In genomic region chr5:74257645-74258328, GRCh38 we compare ENCODE assay signal across 1 cellular context.
TF ChIP-seq lines count a peak whose summit lies in the region.

No MANE protein-coding gene starts in this region.

TF ChIP-seq in K562, 482 proteins besides CTCF, POLR2A, EP300 and RAD21 (continued from another document and continues in another):
- TF ChIP-seq CHD7 (IDR thresholded peaks at IDR 0.05; ENCODE audit: low read depth, low read length) (no peak), TBP (optimal IDR thresholded peaks at IDR 0.05; ENCODE audit: low read depth, low read length) (no peak), CBX1 (IDR thresholded peaks at IDR 0.05; ENCODE audit: low read depth) (no peak), KDM5B (IDR thresholded peaks at IDR 0.05; ENCODE audit: insufficient replicate concordance, low read depth, low read length) (no peak), ATF2 (CRISPR knock-in tag; IDR thresholded peaks at IDR 0.05) (no peak), ATF1 (CRISPR knock-in tag; IDR thresholded peaks at IDR 0.05) (no peak), ATF1 (tag; IDR thresholded peaks at IDR 0.05) (0 out of 2 replicates have a peak, but pooled peaks have one; percentile 19), ZNF280B (CRISPR knock-in tag; IDR thresholded peaks at IDR 0.05) (no peak), ZBTB17 (CRISPR knock-in tag; IDR thresholded peaks at IDR 0.05) (no peak), NCOR1 (IDR thresholded peaks at IDR 0.05) (peak; percentile 33; the same call in 1 of the 2 replicates), RBM22 (IDR thresholded peaks at IDR 0.05; ENCODE audit: low read depth, low read length, poor library complexity, severe bottlenecking) (no peak), ARID1B (IDR thresholded peaks at IDR 0.05) (peak; percentile 76), STAG1 (CRISPR knock-in tag; IDR thresholded peaks at IDR 0.05; ENCODE audit: borderline replicate concordance) (no peak), ZZZ3 (IDR thresholded peaks at IDR 0.05) (no peak), NR2C1 (IDR thresholded peaks at IDR 0.05) (no peak), NR2C1 (tag; IDR thresholded peaks at IDR 0.05) (no peak), TAF15 (IDR thresholded peaks at IDR 0.05; ENCODE audit: low read depth, low read length) (no peak), ARNT (IDR thresholded peaks at IDR 0.05) (no peak), ZNF655 (CRISPR knock-in tag; IDR thresholded peaks at IDR 0.05) (no peak), FOXJ2 (tag; IDR thresholded peaks at IDR 0.05) (no peak), ELF4 (CRISPR knock-in tag; IDR thresholded peaks at IDR 0.05) (no peak), DPF2 (IDR thresholded peaks at IDR 0.05) (no peak; the same call in 1 of the 2 replicates), NCOA2 (IDR thresholded peaks at IDR 0.05; ENCODE audit: partially characterized antibody in 2 of 2) (no peak), MAZ (CRISPR knock-in tag; conservative IDR thresholded peaks at IDR 0.05 in 1 of 2, IDR thresholded peaks at IDR 0.05 in 1 of 2) (peak in 1 of 2 experiments; percentile 44; a peak in 1 of 4 replicates), ZNF766 (CRISPR knock-in tag; conservative IDR thresholded peaks at IDR 0.05) (peak; percentile 70; the same call in 1 of the 2 replicates), RUNX1 (IDR thresholded peaks at IDR 0.05; ENCODE audit: low read depth) (no peak), FOSL1 (tag; conservative IDR thresholded peaks at IDR 0.05) (no peak), ZNF140 (CRISPR knock-in tag; IDR thresholded peaks at IDR 0.05) (no peak), YBX1 (IDR thresholded peaks at IDR 0.05) (no peak), NR2C2 (CRISPR knock-in tag; IDR thresholded peaks at IDR 0.05) (no peak), NR2C2 (tag; IDR thresholded peaks at IDR 0.05) (no peak), NUFIP1 (IDR thresholded peaks at IDR 0.05; ENCODE audit: partially characterized antibody) (no peak), STAT6 (CRISPR knock-in tag; IDR thresholded peaks at IDR 0.05) (no peak), TCF3 (CRISPR knock-in tag; IDR thresholded peaks at IDR 0.05) (peak; percentile 92), XRCC5 (IDR thresholded peaks at IDR 0.05; ENCODE audit: low read depth, low read length) (no peak), ELF1 (tag; IDR thresholded peaks at IDR 0.05) (peak; percentile 54; the same call in 1 of the 2 replicates), ZNF778 (CRISPR knock-in tag; IDR thresholded peaks at IDR 0.05) (no peak), SMARCE1 (IDR thresholded peaks at IDR 0.05) (peak; percentile 33; the same call in 1 of the 2 replicates), ZFPM2 (CRISPR knock-in tag; IDR thresholded peaks at IDR 0.05) (no peak), HIVEP1 (CRISPR knock-in tag; IDR thresholded peaks at IDR 0.05) (no peak), ZNF507 (tag; conservative IDR thresholded peaks at IDR 0.05) (no peak), MCM3 (IDR thresholded peaks at IDR 0.05) (no peak), CBFA2T3 (IDR thresholded peaks at IDR 0.05) (peak; percentile 77)
- TF ChIP-seq, protein P1, sequence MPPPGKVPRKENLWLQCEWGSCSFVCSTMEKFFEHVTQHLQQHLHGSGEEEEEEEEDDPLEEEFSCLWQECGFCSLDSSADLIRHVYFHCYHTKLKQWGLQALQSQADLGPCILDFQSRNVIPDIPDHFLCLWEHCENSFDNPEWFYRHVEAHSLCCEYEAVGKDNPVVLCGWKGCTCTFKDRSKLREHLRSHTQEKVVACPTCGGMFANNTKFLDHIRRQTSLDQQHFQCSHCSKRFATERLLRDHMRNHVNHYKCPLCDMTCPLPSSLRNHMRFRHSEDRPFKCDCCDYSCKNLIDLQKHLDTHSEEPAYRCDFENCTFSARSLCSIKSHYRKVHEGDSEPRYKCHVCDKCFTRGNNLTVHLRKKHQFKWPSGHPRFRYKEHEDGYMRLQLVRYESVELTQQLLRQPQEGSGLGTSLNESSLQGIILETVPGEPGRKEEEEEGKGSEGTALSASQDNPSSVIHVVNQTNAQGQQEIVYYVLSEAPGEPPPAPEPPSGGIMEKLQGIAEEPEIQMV (tag; conservative IDR thresholded peaks at IDR 0.05; ENCODE audit: low read depth), result no peak
- TF ChIP-seq, protein P2, sequence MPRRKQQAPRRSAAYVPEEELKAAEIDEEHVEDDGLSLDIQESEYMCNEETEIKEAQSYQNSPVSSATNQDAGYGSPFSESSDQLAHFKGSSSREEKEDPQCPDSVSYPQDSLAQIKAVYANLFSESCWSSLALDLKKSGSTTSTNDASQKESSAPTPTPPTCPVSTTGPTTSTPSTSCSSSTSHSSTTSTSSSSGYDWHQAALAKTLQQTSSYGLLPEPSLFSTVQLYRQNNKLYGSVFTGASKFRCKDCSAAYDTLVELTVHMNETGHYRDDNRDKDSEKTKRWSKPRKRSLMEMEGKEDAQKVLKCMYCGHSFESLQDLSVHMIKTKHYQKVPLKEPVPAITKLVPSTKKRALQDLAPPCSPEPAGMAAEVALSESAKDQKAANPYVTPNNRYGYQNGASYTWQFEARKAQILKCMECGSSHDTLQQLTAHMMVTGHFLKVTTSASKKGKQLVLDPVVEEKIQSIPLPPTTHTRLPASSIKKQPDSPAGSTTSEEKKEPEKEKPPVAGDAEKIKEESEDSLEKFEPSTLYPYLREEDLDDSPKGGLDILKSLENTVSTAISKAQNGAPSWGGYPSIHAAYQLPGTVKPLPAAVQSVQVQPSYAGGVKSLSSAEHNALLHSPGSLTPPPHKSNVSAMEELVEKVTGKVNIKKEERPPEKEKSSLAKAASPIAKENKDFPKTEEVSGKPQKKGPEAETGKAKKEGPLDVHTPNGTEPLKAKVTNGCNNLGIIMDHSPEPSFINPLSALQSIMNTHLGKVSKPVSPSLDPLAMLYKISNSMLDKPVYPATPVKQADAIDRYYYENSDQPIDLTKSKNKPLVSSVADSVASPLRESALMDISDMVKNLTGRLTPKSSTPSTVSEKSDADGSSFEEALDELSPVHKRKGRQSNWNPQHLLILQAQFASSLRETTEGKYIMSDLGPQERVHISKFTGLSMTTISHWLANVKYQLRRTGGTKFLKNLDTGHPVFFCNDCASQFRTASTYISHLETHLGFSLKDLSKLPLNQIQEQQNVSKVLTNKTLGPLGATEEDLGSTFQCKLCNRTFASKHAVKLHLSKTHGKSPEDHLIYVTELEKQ (CRISPR knock-in tag; IDR thresholded peaks at IDR 0.05), result no peak
